Comparison of ENCODE assay signal across 14 cellular contexts in the genomic region with DNA sequence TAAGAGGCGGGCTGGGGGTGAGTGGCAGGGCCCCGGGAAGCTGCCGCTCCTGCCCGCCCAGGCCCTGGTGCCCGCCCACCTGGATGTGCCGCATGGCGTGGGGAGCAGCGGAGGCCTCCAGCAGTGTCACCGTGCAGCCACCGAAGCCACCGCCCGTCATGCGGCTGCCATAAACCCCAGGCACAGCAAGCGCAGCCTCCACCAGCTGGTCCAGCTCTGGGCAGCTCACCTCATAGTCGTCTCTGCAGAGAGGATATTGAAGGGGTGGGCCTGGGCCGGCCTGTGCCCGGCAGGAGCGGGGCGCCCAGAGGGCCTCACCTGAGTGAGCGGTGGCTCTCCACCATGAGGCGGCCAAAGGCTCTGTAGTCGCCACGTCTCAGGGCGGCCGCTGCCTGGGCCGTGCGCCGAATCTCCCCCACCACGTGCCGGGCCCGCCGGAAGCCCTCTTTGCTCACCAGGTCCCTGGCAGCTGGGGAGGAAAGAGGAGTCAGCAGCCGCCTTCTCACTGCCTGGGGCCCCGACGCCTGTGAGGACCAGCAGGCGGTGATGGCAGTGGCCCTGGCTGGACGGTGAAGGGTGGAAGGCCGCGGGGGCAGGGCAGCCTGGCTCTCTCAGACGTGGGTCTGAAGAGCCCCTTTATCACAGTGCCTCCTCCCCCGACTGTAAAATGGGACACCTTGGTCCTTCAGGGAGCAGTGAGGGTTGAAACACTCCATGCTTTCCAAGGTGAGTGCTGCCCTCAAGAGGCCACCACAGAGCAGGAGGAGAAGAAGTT. TPM values are rescaled to one million over a fixed set of nuclear protein-coding genes. Genes with fewer than 3 reads are reported as not detected.
DNase-seq lines count a peak whose midpoint lies in the region; ATAC-seq and TF ChIP-seq lines count a peak whose summit lies in the region.
"Had no signal": no experiment of that assay in that cellular context is flagged by ENCODE, and none has a peak within 500 bp of the region (broad histone marks: within the 10 kb centered on the region; RNA-seq: fewer than 3 reads in every experiment).

No MANE protein-coding gene starts in this region.

- no peak overlapping the region for H3K4me3 Mint-ChIP-seq in activated CD4-positive, alpha-beta memory T cell treated with anti-CD3 and anti-CD28 coated beads, Interleukin-2, amount 10 ng/mL, durations not matched to agents 7 days and 5 days
- H3K4me3 Mint-ChIP-seq: CD8-positive, alpha-beta memory T cell had no signal

- POLR2A ChIA-PET in AG04449 (lab: Yijun Ruan, JAX), result no interaction called here
- POLR2A ChIA-PET in RWPE1 (lab: Yijun Ruan, JAX; ENCODE audit: low non-redundant PET), result no interaction called here
- POLR2A ChIA-PET in activated CD4-positive, alpha-beta memory T cell treated with anti-CD3 and anti-CD28 coated beads, Interleukin-2, amount 10 ng/mL, durations not matched to agents 7 days and 5 days (lab: Charles Lee), result interaction anchor here (1.8 kb wide), 1 partner anchor 97 kb away, joined by 4 read pairs; the partner anchor contains the start of gene WBP2

- H3K4me1 Mint-ChIP-seq in activated CD4-positive, alpha-beta memory T cell treated with anti-CD3 and anti-CD28 coated beads, Interleukin-2, amount 10 ng/mL, durations not matched to agents 7 days and 5 days, result peaks cover 19% of the 10 kb centered on the region

- H3K9me3 Mint-ChIP-seq in activated CD4-positive, alpha-beta memory T cell treated with anti-CD3 and anti-CD28 coated beads, Interleukin-2, amount 10 ng/mL, durations not matched to agents 7 days and 5 days, result no peaks in the 10 kb centered on the region
- H3K9me3 Mint-ChIP-seq: activated naive CD4-positive, alpha-beta T cell treated with anti-CD3 and anti-CD28 coated beads, Interleukin-2, amount 50 U/mL, for 72 hours; CD8-positive, alpha-beta memory T cell; naive thymus-derived CD8-positive, alpha-beta T cell had no signal

- peak; percentile 9 for TF ChIP-seq CTCF in AG04449 (IDR thresholded peaks at IDR 0.05; ENCODE audit: insufficient read depth, low read length, missing control alignments)
- peak; percentile 29 for TF ChIP-seq CTCF in GM12873 (IDR thresholded peaks at IDR 0.05; ENCODE audit: insufficient read depth, low read depth, low read length, missing control alignments)
- TF ChIP-seq CTCF in RWPE1 (conservative IDR thresholded peaks at IDR 0.05; ENCODE audit: low read depth), result peak; percentile 29
- TF ChIP-seq CTCF in fibroblast of the aortic adventitia (IDR thresholded peaks at IDR 0.05; ENCODE audit: insufficient read depth, low read length), result peak; percentile 23

- no peaks in the 10 kb centered on the region for H3K36me3 Mint-ChIP-seq in activated CD4-positive, alpha-beta memory T cell treated with anti-CD3 and anti-CD28 coated beads, Interleukin-2, amount 10 ng/mL, durations not matched to agents 7 days and 5 days (ENCODE audit: low read depth)
- H3K36me3 Mint-ChIP-seq: activated naive CD4-positive, alpha-beta T cell treated with anti-CD3 and anti-CD28 coated beads, Interleukin-2, amount 50 U/mL, for 72 hours; naive thymus-derived CD8-positive, alpha-beta T cell had no signal

- no peak overlapping the region for H3K27ac Mint-ChIP-seq in activated CD4-positive, alpha-beta memory T cell treated with anti-CD3 and anti-CD28 coated beads, Interleukin-2, amount 10 ng/mL, durations not matched to agents 7 days and 5 days
- H3K27ac Mint-ChIP-seq: activated naive CD4-positive, alpha-beta T cell treated with anti-CD3 and anti-CD28 coated beads, Interleukin-2, amount 50 U/mL, for 72 hours; CD8-positive, alpha-beta memory T cell; naive thymus-derived CD8-positive, alpha-beta T cell had no signal

- H3K27me3 Mint-ChIP-seq in activated CD4-positive, alpha-beta memory T cell treated with anti-CD3 and anti-CD28 coated beads, Interleukin-2, amount 10 ng/mL, durations not matched to agents 7 days and 5 days, result no peaks in the 10 kb centered on the region
- H3K27me3 Mint-ChIP-seq: CD8-positive, alpha-beta memory T cell; naive thymus-derived CD8-positive, alpha-beta T cell had no signal

- CTCF ChIA-PET in AG04449 (lab: Yijun Ruan, JAX), result interaction anchor here (0.7 to 23.0 kb wide), 3 partner anchors 9 to 331 kb away, joined by 3 to 1427 read pairs (median 99); partner anchors contain the start of gene SMIM5
- CTCF ChIA-PET in RWPE1 (lab: Yijun Ruan, JAX), result interaction anchor here (0.7 kb wide), 1 partner anchor 116 kb away, joined by 3 read pairs; no protein-coding TSS in a partner anchor
- CTCF ChIA-PET in activated CD4-positive, alpha-beta memory T cell treated with anti-CD3 and anti-CD28 coated beads, Interleukin-2, amount 10 ng/mL, durations not matched to agents 7 days and 5 days (lab: Charles Lee), result interaction anchor here (0.7 kb wide), 1 partner anchor 105 kb away, joined by 3 read pairs; no protein-coding TSS in a partner anchor

- ATAC-seq in stimulated activated naive CD8-positive, alpha-beta T cell treated with anti-CD3 and anti-CD28 coated beads, Interleukin-15, Interleukin-2, amounts not matched to agents 100 U/mL and 50 U/mL, for 24 hours, result no peak
- ATAC-seq: activated naive CD4-positive, alpha-beta T cell treated with anti-CD3 and anti-CD28 coated beads, Interleukin-2, amount 50 U/mL, for 72 hours; naive thymus-derived CD8-positive, alpha-beta T cell had no signal

- H3K27ac ChIP-seq in RWPE1, result peak overlapping the region; percentile 98

- DNase-seq in AG04449 (ENCODE audit: low read depth, low spot score), result no peak
- no peak for DNase-seq in RWPE1 (ENCODE audit: low spot score)
- DNase-seq in fibroblast of the aortic adventitia (ENCODE audit: low read depth), result no peak
- no peak for DNase-seq in activated CD4-positive, alpha-beta T cell treated with anti-CD3 and anti-CD28 coated beads, Interleukin-2, amount 50 U/mL, for 4 hours
- DNase-seq in stimulated activated naive CD8-positive, alpha-beta T cell treated with anti-CD3 and anti-CD28 coated beads, Interleukin-15, Interleukin-2, amounts not matched to agents 100 U/mL and 50 U/mL, for 24 hours, result no peak
- DNase-seq in activated CD4-positive, alpha-beta memory T cell treated with anti-CD3 and anti-CD28 coated beads, Interleukin-2, amount 10 ng/mL, durations not matched to agents 7 days and 5 days, result no peak
- no peak for DNase-seq in CD1c-positive myeloid dendritic cell (ENCODE audit: extremely low spot score)
- DNase-seq: activated CD4-positive, alpha-beta T cell treated with anti-CD3 and anti-CD28 coated beads, Interleukin-2, amount 50 U/mL, for 48 hours; CD8-positive, alpha-beta memory T cell; effector CD8-positive, alpha-beta T cell; naive thymus-derived CD8-positive, alpha-beta T cell; NCI-H226 had no signal

- no peak overlapping the region for H3K4me3 ChIP-seq in AG04449 (ENCODE audit: low read depth, low read length)
- no peak overlapping the region for H3K4me3 ChIP-seq in fibroblast of the aortic adventitia (ENCODE audit: low read depth, low read length)

RNA-seq across cellular contexts. Expression of gene GALK1, which starts 6.7 kb away (rescaled TPM):
- total RNA-seq in fibroblast of the aortic adventitia (ENCODE audit: low replicate concordance), result 20.6 and 35.9 TPM in 2 replicates
- total RNA-seq in activated CD4-positive, alpha-beta memory T cell treated with anti-CD3 and anti-CD28 coated beads, Interleukin-2, amount 10 ng/mL, durations not matched to agents 7 days and 5 days, result 10 to 100 TPM; 40.0 to 40.6 TPM

RNA-seq across cellular contexts. Expression of gene UNK, which starts 26.3 kb away (rescaled TPM):
- total RNA-seq in fibroblast of the aortic adventitia (ENCODE audit: low replicate concordance), result 18.0 and 30.2 TPM in 2 replicates
- 10 to 100 TPM; 26.1 TPM for total RNA-seq in activated CD4-positive, alpha-beta memory T cell treated with anti-CD3 and anti-CD28 coated beads, Interleukin-2, amount 10 ng/mL, durations not matched to agents 7 days and 5 days

RNA-seq across cellular contexts. Expression of gene ITGB4, which starts 37.1 kb away (rescaled TPM):
- 0.09 and 0.16 TPM in 2 replicates for total RNA-seq in fibroblast of the aortic adventitia (ENCODE audit: low replicate concordance)
- total RNA-seq in activated CD4-positive, alpha-beta memory T cell treated with anti-CD3 and anti-CD28 coated beads, Interleukin-2, amount 10 ng/mL, durations not matched to agents 7 days and 5 days, result under 1 TPM; 0.43 to 0.68 TPM
